ENCODE assay signal across 8 cellular contexts in genomic region chr18:74596959-74597661, GRCh38. TPM values are rescaled to one million over a fixed set of nuclear protein-coding genes. Genes with fewer than 3 reads are reported as not detected.
DNase-seq lines count a peak whose midpoint lies in the region; ATAC-seq and TF ChIP-seq lines count a peak whose summit lies in the region.

No MANE protein-coding gene starts in this region.

- H3K9me3 Mint-ChIP-seq in activated B cell treated with CpG ODN at 0.5 μM for 24 hours = no peaks in the 10 kb centered on the region

- ATAC-seq in HG02623 (IDR thresholded peaks at IDR 0.05; ENCODE audit: unreplicated experiment) (peak; percentile 23), activated B cell treated with CpG ODN at 0.5 μM for 24 hours (ENCODE audit: low read depth) (peak; percentile 42)

- H3K27me3 ChIP-seq in layer of hippocampus (ENCODE audit: control insufficient read depth, insufficient read depth, low read length) = no peaks in the 10 kb centered on the region

- peak overlapping the region; percentile 98 for H3K27ac Mint-ChIP-seq in activated B cell treated with CpG ODN at 0.5 μM for 24 hours

- intact Hi-C loops in activated B cell treated with CpG ODN at 0.5 μM for 24 hours (cut with micrococcal nuclease) = loop anchor here (1.0 to 10.0 kb wide), 6 partner anchors 101 to 1895 kb away; partner anchors contain the start of genes CNDP2, FBXO15 and NETO1

- H3K36me3 Mint-ChIP-seq in activated B cell treated with CpG ODN at 0.5 μM for 24 hours (ENCODE audit: low read depth) = peaks cover 43% of the 10 kb centered on the region

- CTCF ChIA-PET in activated B cell treated with CpG ODN at 0.5 μM for 24 hours (lab: Charles Lee) = interaction anchor here (1.2 kb wide), 1 partner anchor 33 kb away, joined by 3 read pairs; no protein-coding TSS in a partner anchor

- TF ChIP-seq CTCF in activated B cell treated with CpG ODN at 0.5 μM for 24 hours (IDR thresholded peaks at IDR 0.05) = no peak
- TF ChIP-seq CTCF in cardiac fibroblast (IDR thresholded peaks at IDR 0.05; ENCODE audit: low read depth, low read length) = no peak

- H3K27me3 Mint-ChIP-seq in activated B cell treated with CpG ODN at 0.5 μM for 24 hours = no peaks in the 10 kb centered on the region

- H3K4me3 Mint-ChIP-seq in activated B cell treated with CpG ODN at 0.5 μM for 24 hours = peak overlapping the region; percentile 96

- POLR2A ChIA-PET in activated B cell treated with CpG ODN at 0.5 μM for 24 hours (lab: Charles Lee) = interaction anchor here (0.6 to 3.6 kb wide), 7 partner anchors 98 to 612 kb away, joined by 3 to 17 read pairs (median 5); partner anchors contain the start of genes CNDP2 and PTGR3

- peak overlapping the region; percentile 97 for H3K27ac ChIP-seq in layer of hippocampus (ENCODE audit: low read depth, low read length)

- peaks cover 50% of the 10 kb centered on the region for H3K4me1 Mint-ChIP-seq in activated B cell treated with CpG ODN at 0.5 μM for 24 hours

- H3K4me3 ChIP-seq in cardiac fibroblast (replicated peaks in 1 of 2; ENCODE audit: low read depth in 2 of 2, low read length in 2 of 2) = peak overlapping the region; percentile 90

- DNase-seq in NCI-H1092 treated with DMSO at 0.1 percent for 48 hours (lab: John Stamatoyannopoulos, UW) = peak; percentile 86
- DNase-seq in NCI-H1092 (lab: John Stamatoyannopoulos, UW) = no peak
- DNase-seq in NCI-H1417 (lab: John Stamatoyannopoulos, UW) = peak in 2 of 3 experiments; percentile 96 to 100
- DNase-seq in activated B cell treated with CpG ODN at 0.5 μM for 24 hours = peak; percentile 71
- DNase-seq in cardiac fibroblast (ENCODE audit: low read depth in 2 of 2) = peak; percentile 80 to 83
- DNase-seq in stimulated activated CD4-positive, alpha-beta T cell treated with anti-CD3 and anti-CD28 coated beads, Interleukin-1b, Interleukin-23, amount 100 ng/mL, for 48 hours = peak; percentile 64

RNA-seq across cellular contexts. Expression of gene ZNF407, which starts 0.6 kb away (rescaled TPM):
- total RNA-seq in activated B cell treated with CpG ODN at 0.5 μM for 24 hours = 24.0 and 26.7 TPM in 2 replicates
